ENCODE assay signal across 10 cellular contexts in genomic region chr3:169999433-169999832, GRCh38. TPM values are rescaled to one million over a fixed set of nuclear protein-coding genes. Genes with fewer than 3 reads are reported as not detected.
DNase-seq lines count a peak whose midpoint lies in the region; ATAC-seq and TF ChIP-seq lines count a peak whose summit lies in the region.
"Had no signal": no experiment of that assay in that cellular context is flagged by ENCODE, and none has a peak within 500 bp of the region (broad histone marks: within the 10 kb centered on the region; RNA-seq: fewer than 3 reads in every experiment).

No MANE protein-coding gene starts in this region.

- intact Hi-C loops in ovary (cut with DNase I): no loop called here

- H3K36me3 ChIP-seq in ovary (no peaks in the 10 kb centered on the region), MG63 (peaks cover 32% of the 10 kb centered on the region)

- no peak for TF ChIP-seq POLR2A in ovary (IDR thresholded peaks at IDR 0.05)

- in situ Hi-C loops in GM13977 (cut with MboI; ENCODE audit: low pct_unique_long_range_greater_than_20kb, low sequenced_read_pairs, unreplicated experiment): no loop called here

- no peak overlapping the region for H3K27ac ChIP-seq in ovary

- H3K4me1 ChIP-seq in ovary (ENCODE audit: insufficient read depth): no peaks in the 10 kb centered on the region

- H3K9me3 ChIP-seq in ovary (no peaks in the 10 kb centered on the region), MG63 (no peaks in the 10 kb centered on the region)

- H3K4me3 ChIP-seq in ovary: no peak overlapping the region
- no peak overlapping the region for H3K4me3 ChIP-seq in MG63

- DNase-seq in GM13977 (ENCODE audit: low spot score) (peak; percentile 64), RPMI8226 (peak; percentile 33), HuH-7 (ENCODE audit: low spot score) (no peak), ovary (no peak), SKM-1 treated with dmso at 0.1 percent for 144 hours (lab: John Stamatoyannopoulos, UW; ENCODE audit: unreplicated experiment) (no peak), MG63 (no peak)
- DNase-seq: cerebellar nuclear complex, hippocampal formation had no signal

- no peak for TF ChIP-seq EP300 in ovary (IDR thresholded peaks at IDR 0.05)

- H3K27me3 ChIP-seq in ovary (no peaks in the 10 kb centered on the region), MG63 (no peaks in the 10 kb centered on the region)

- ATAC-seq in GM19351 (IDR thresholded peaks at IDR 0.05; ENCODE audit: unreplicated experiment): peak; percentile 96
- peak; percentile 97 for ATAC-seq in HG02885 (IDR thresholded peaks at IDR 0.05; ENCODE audit: poor library complexity, unreplicated experiment)

- 92 to 98% (median 94%) methylated on average over 1 of the region's 1 CpG for WGBS in ovary, 3 donors

- TF ChIP-seq CTCF in GM13977 (IDR thresholded peaks at IDR 0.05; ENCODE audit: extremely low read depth, insufficient read depth, missing control alignments): no peak
- no peak for TF ChIP-seq CTCF in ovary (IDR thresholded peaks at IDR 0.05)

RNA-seq across cellular contexts. Expression of gene SEC62, which starts 32.8 kb away (rescaled TPM):
- 100 to 1,000 TPM in 5 of 7 donors, 10 to 100 TPM in 2; 34.0 to 178 (median 131) TPM for total RNA-seq in ovary
- 100 to 1,000 TPM in 1 of 2 donors, 10 to 100 TPM in 1; 49.6 to 113 TPM for polyA plus RNA-seq in ovary
- 12.2 and 28.1 TPM in 2 replicates for total RNA-seq in MG63 (2014; rRNA removed; shearing (Covaris generic); ENCODE audit: low replicate concordance)

RNA-seq across cellular contexts. Expression of gene GPR160, which starts 38.4 kb away (rescaled TPM):
- 1 to 10 TPM in 3 of 7 donors, under 1 TPM in 4; 0.35 to 6.1 (median 0.97) TPM for total RNA-seq in ovary
- 1 to 10 TPM in 1 of 2 donors, under 1 TPM in 1; 0.74 to 2.8 TPM for polyA plus RNA-seq in ovary
- 1.3 and 4.3 TPM in 2 replicates for total RNA-seq in MG63 (2014; rRNA removed; shearing (Covaris generic); ENCODE audit: low replicate concordance)

Comparison
In these comparisons a context has a peak if more than half of its experiments do, and no peak if none do; other contexts are left out.
1. DNase-seq: peak in GM13977 (single experiment) and RPMI8226 (single experiment); none in HuH-7 (single experiment), ovary (0 of 5), SKM-1 treated with dmso at 0.1 percent for 144 hours (single experiment) and MG63 (single experiment).